Comparison of ENCODE assay signal across 11 cellular contexts in the genomic region with DNA sequence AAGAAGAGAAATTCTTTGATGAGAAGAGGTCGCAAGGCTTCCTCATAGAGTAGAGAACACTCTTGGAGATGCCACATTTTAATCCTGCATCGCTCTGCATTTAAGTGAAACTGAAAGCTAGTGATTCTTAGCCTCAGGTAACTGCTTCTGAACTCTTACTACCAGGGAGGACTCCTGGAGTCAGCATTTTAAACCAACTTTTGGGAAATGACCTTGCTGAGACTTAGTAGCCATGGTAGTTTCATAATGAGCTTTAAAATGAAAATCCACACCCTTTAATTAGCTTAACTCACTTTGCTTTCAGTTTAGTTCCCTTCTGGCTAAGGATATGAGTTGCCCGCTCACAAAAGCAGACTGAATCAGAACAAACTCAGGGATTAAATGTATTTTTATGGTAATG.
DNase-seq lines count a peak whose midpoint lies in the region; ATAC-seq, FAIRE-seq and TF ChIP-seq lines count a peak whose summit lies in the region.
"Had no signal": no experiment of that assay in that cellular context is flagged by ENCODE, and none has a peak within 500 bp of the region (broad histone marks: within the 10 kb centered on the region; RNA-seq: fewer than 3 reads in every experiment).

No MANE protein-coding gene starts in this region.

- H3K4me1 Mint-ChIP-seq in natural killer cell treated with Interleukin-12 subunit alpha and Interleukin-12 subunit beta and Interleukin-15 and Interleukin-18, amount 100 ng/mL, for 72 hours (ENCODE audit: low read depth in 2 of 2) = peaks cover 25 to 28% of the 10 kb centered on the region in 2 donors

- H3K4me3 ChIP-seq in body of pancreas = no peak overlapping the region

- no peak for TF ChIP-seq CTCF in body of pancreas (IDR thresholded peaks at IDR 0.05)

- no peaks in the 10 kb centered on the region for H3K9me3 Mint-ChIP-seq in activated naive CD4-positive, alpha-beta T cell treated with anti-CD3 and anti-CD28 coated beads, Interleukin-2, amount 50 U/mL, for 72 hours
- H3K9me3 Mint-ChIP-seq in natural killer cell treated with Interleukin-12 subunit alpha and Interleukin-12 subunit beta and Interleukin-15 and Interleukin-18, amount 100 ng/mL, for 72 hours = no peaks in the 10 kb centered on the region

- no peak for DNase-seq in GM12892 (ENCODE audit: insufficient read length)
- no peak for DNase-seq in activated naive CD4-positive, alpha-beta T cell treated with anti-CD3 and anti-CD28 coated beads, Interleukin-2, amount 50 U/mL, for 72 hours (ENCODE audit: low spot score in 2 of 2)
- DNase-seq in natural killer cell treated with Interleukin-12 subunit alpha and Interleukin-12 subunit beta and Interleukin-15 and Interleukin-18, amount 100 ng/mL, for 72 hours (ENCODE audit: low spot score) = no peak
- no peak for DNase-seq in body of pancreas
- DNase-seq in NCI-H2196 (lab: John Stamatoyannopoulos, UW; ENCODE audit: unreplicated experiment) = no peak
- no peak for DNase-seq in mesenteric fat pad (ENCODE audit: low spot score)
- DNase-seq: DMS153, dorsolateral prefrontal cortex, HCEC 1CT had no signal

- H3K36me3 Mint-ChIP-seq in activated naive CD4-positive, alpha-beta T cell treated with anti-CD3 and anti-CD28 coated beads, Interleukin-2, amount 50 U/mL, for 72 hours = no peaks in the 10 kb centered on the region
- H3K36me3 Mint-ChIP-seq in natural killer cell treated with Interleukin-12 subunit alpha and Interleukin-12 subunit beta and Interleukin-15 and Interleukin-18, amount 100 ng/mL, for 72 hours = no peaks in the 10 kb centered on the region

- H3K36me3 ChIP-seq in body of pancreas (replicated peaks in 1 of 2; ENCODE audit: insufficient read depth in 1 of 2, low read depth in 2 of 2) = no peaks in the 10 kb centered on the region

- no peaks in the 10 kb centered on the region for H3K9me3 ChIP-seq in body of pancreas

- intact Hi-C loops in body of pancreas (cut with DNase I) = no loop called here

- no peaks in the 10 kb centered on the region for H3K27me3 ChIP-seq in body of pancreas

- TF ChIP-seq POLR2A in GM12892 (IDR thresholded peaks at IDR 0.05; ENCODE audit: low read depth, low read length) (no peak), body of pancreas (IDR thresholded peaks at IDR 0.05) (no peak)

- ATAC-seq in HG03378 (IDR thresholded peaks at IDR 0.05; ENCODE audit: unreplicated experiment) (peak; percentile 53), body of pancreas (no peak), GM21825 (IDR thresholded peaks at IDR 0.05; ENCODE audit: unreplicated experiment) (no peak)
- peak; percentile 81 to 84 for ATAC-seq in activated naive CD4-positive, alpha-beta T cell treated with anti-CD3 and anti-CD28 coated beads, Interleukin-2, amount 50 U/mL, for 72 hours
- peak; percentile 70 to 77 for ATAC-seq in natural killer cell treated with Interleukin-12 subunit alpha and Interleukin-12 subunit beta and Interleukin-15 and Interleukin-18, amount 100 ng/mL, for 72 hours

- peak overlapping the region in 1 of 4 donors; percentile 10 for H3K27ac ChIP-seq in body of pancreas
- H3K27ac ChIP-seq: dorsolateral prefrontal cortex had no signal

- H3K4me3 Mint-ChIP-seq in natural killer cell treated with Interleukin-12 subunit alpha and Interleukin-12 subunit beta and Interleukin-15 and Interleukin-18, amount 100 ng/mL, for 72 hours = peak overlapping the region; percentile 42

- 70 to 97% methylated on average over 3 of the region's 3 CpGs for WGBS in body of pancreas, 2 donors

- H3K4me1 ChIP-seq in body of pancreas = peaks cover 10% of the 10 kb centered on the region

- no peak overlapping the region for H3K27ac Mint-ChIP-seq in activated naive CD4-positive, alpha-beta T cell treated with anti-CD3 and anti-CD28 coated beads, Interleukin-2, amount 50 U/mL, for 72 hours
- peak overlapping the region; percentile 16 to 55 for H3K27ac Mint-ChIP-seq in natural killer cell treated with Interleukin-12 subunit alpha and Interleukin-12 subunit beta and Interleukin-15 and Interleukin-18, amount 100 ng/mL, for 72 hours

- no peaks in the 10 kb centered on the region for H3K27me3 Mint-ChIP-seq in natural killer cell treated with Interleukin-12 subunit alpha and Interleukin-12 subunit beta and Interleukin-15 and Interleukin-18, amount 100 ng/mL, for 72 hours

- FAIRE-seq in GM12892 (lab: Jason Lieb, UNC) = peak; percentile 54

Comparison
In these comparisons a context has a peak if more than half of its experiments do, and no peak if none do; other contexts are left out.
1. ATAC-seq: peak in HG03378 (single experiment), activated naive CD4-positive, alpha-beta T cell treated with anti-CD3 and anti-CD28 coated beads, Interleukin-2, amount 50 U/mL, for 72 hours (2 of 2) and natural killer cell treated with Interleukin-12 subunit alpha and Interleukin-12 subunit beta and Interleukin-15 and Interleukin-18, amount 100 ng/mL, for 72 hours (2 of 2); none in body of pancreas (single experiment) and GM21825 (single experiment).
2. H3K27ac Mint-ChIP-seq: peak in natural killer cell treated with Interleukin-12 subunit alpha and Interleukin-12 subunit beta and Interleukin-15 and Interleukin-18, amount 100 ng/mL, for 72 hours (2 of 2); none in activated naive CD4-positive, alpha-beta T cell treated with anti-CD3 and anti-CD28 coated beads, Interleukin-2, amount 50 U/mL, for 72 hours (0 of 2).